Comparison of ENCODE assay signal across 30 cellular contexts in genomic region chr10:116730464-116731260, GRCh38. TPM values are rescaled to one million over a fixed set of nuclear protein-coding genes. Genes with fewer than 3 reads are reported as not detected.
"Had no signal": no experiment of that assay in that cellular context is flagged by ENCODE, and none has a peak within 500 bp of the region (broad histone marks: within the 10 kb centered on the region; RNA-seq: fewer than 3 reads in every experiment).

No MANE protein-coding gene starts in this region.

- DNase-seq: activated CD4-positive, alpha-beta memory T cell treated with anti-CD3 and anti-CD28 coated beads for 36 hours; activated CD4-positive, alpha-beta T cell treated with anti-CD3 and anti-CD28 coated beads for 36 hours; activated CD4-positive, alpha-beta T cell treated with anti-CD3 and anti-CD28 coated beads, Interleukin-2, amount 10 ng/mL, durations not matched to agents 24 days and 14 days; activated CD4-positive, CD25-positive, alpha-beta regulatory T cell; activated CD4-positive, CD25-positive, alpha-beta regulatory T cell treated with anti-CD3 and anti-CD28 coated beads, Interleukin-2, amount 50 U/mL, for 72 hours; activated CD8-positive, alpha-beta memory T cell treated with anti-CD3 and anti-CD28 coated beads, Interleukin-2, amount 10 ng/mL, durations not matched to agents 7 days and 5 days; activated CD8-positive, alpha-beta memory T cell treated with anti-CD3 and anti-CD28 coated beads, Interleukin-2, amount 50 U/mL, for 4 hours; activated CD8-positive, alpha-beta T cell treated with anti-CD3 and anti-CD28 coated beads, Interleukin-2, amount 10 ng/mL, durations not matched to agents 7 days and 5 days; activated effector memory CD4-positive, alpha-beta T cell treated with anti-CD3 and anti-CD28 coated beads, Interleukin-2, amount 50 U/mL, for 16 hours; activated naive CD4-positive, alpha-beta T cell treated with anti-CD3 and anti-CD28 coated beads for 36 hours; activated naive CD8-positive, alpha-beta T cell treated with anti-CD3 and anti-CD28 coated beads for 36 hours; activated naive CD8-positive, alpha-beta T cell treated with anti-CD3 and anti-CD28 coated beads, Interleukin-2, amount 50 U/mL, for 24 hours; activated T-cell treated with anti-CD3 and anti-CD28 coated beads, Interleukin-2, amount 50 U/mL, for 1 hour; activated T-cell treated with anti-CD3 and anti-CD28 coated beads, Interleukin-2, amount 50 U/mL, for 48 hours; adrenal gland; amygdala; aorta; body of pancreas; central memory CD4-positive, alpha-beta T cell; cerebellar nuclear complex; colonic mucosa; dorsolateral prefrontal cortex; effector memory CD4-positive, alpha-beta T cell; erythroblast; esophagus squamous epithelium; foreskin melanocyte; head of caudate nucleus; T-helper 2 cell had no signal

- H3K4me1 ChIP-seq: adrenal gland, body of pancreas, colonic mucosa, esophagus squamous epithelium had no signal

- H3K4me3 ChIP-seq: adrenal gland, body of pancreas, cardiac muscle cell, colonic mucosa, dorsolateral prefrontal cortex, esophagus squamous epithelium had no signal

- H3K27ac ChIP-seq: adrenal gland, body of pancreas, cardiac muscle cell, colonic mucosa, dorsolateral prefrontal cortex, esophagus squamous epithelium had no signal

- H3K9me3 ChIP-seq: adrenal gland, body of pancreas, colonic mucosa, esophagus squamous epithelium had no signal

- H3K27me3 ChIP-seq: adrenal gland, body of pancreas, cardiac muscle cell, colonic mucosa, dorsolateral prefrontal cortex, esophagus squamous epithelium had no signal

- ATAC-seq: activated CD4-positive, alpha-beta T cell treated with anti-CD3 and anti-CD28 coated beads for 36 hours; activated CD8-positive, alpha-beta memory T cell treated with anti-CD3 and anti-CD28 coated beads, Interleukin-2, amount 10 ng/mL, durations not matched to agents 7 days and 5 days; activated CD8-positive, alpha-beta T cell treated with anti-CD3 and anti-CD28 coated beads, Interleukin-2, amount 10 ng/mL, durations not matched to agents 7 days and 5 days; activated naive CD8-positive, alpha-beta T cell treated with anti-CD3 and anti-CD28 coated beads, Interleukin-2, amount 50 U/mL, for 24 hours; body of pancreas had no signal

- H3K36me3 ChIP-seq: adrenal gland, cardiac muscle cell, colonic mucosa, esophagus squamous epithelium had no signal

RNA-seq across cellular contexts. Expression of gene HSPA12A, which starts 11.7 kb away (rescaled TPM):
- total RNA-seq: activated CD4-positive, alpha-beta T cell treated with anti-CD3 and anti-CD28 coated beads, Interleukin-2, amount 10 ng/mL, durations not matched to agents 24 days and 14 days; activated CD8-positive, alpha-beta memory T cell treated with anti-CD3 and anti-CD28 coated beads for 36 hours; activated CD8-positive, alpha-beta memory T cell treated with anti-CD3 and anti-CD28 coated beads, Interleukin-2, amount 10 ng/mL, durations not matched to agents 7 days and 5 days; activated CD8-positive, alpha-beta T cell treated with anti-CD3 and anti-CD28 coated beads, Interleukin-2, amount 10 ng/mL, durations not matched to agents 7 days and 5 days had no signal
